In genomic region chr19:53808710-53809125, GRCh38 we compare ENCODE assay signal across 7 cellular contexts. TPM values are rescaled to one million over a fixed set of nuclear protein-coding genes. Genes with fewer than 3 reads are reported as not detected.
A peak's percentile ranks its signal among the peaks of the same experiment; 100 is the strongest.
DNase-seq lines count a peak whose midpoint lies in the region; FAIRE-seq and TF ChIP-seq lines count a peak whose summit lies in the region.

No MANE protein-coding gene starts in this region.

- 29% methylated on average over 5 of the region's 5 CpGs for WGBS in esophagus muscularis mucosa

- H3K36me3 ChIP-seq in endothelial cell of umbilical vein (ENCODE audit: control insufficient read depth in 2 of 2, extremely low read depth in 1 of 2, insufficient read depth in 2 of 2, low read length in 2 of 2): no peaks in the 10 kb centered on the region
- no peaks in the 10 kb centered on the region for H3K36me3 ChIP-seq in esophagus muscularis mucosa

- dilution Hi-C loops in endothelial cell of umbilical vein (cut with MboI; ENCODE audit: extremely low pct_ligation_motif_present, low sequenced_read_pairs): no loop called here

- TF ChIP-seq EP300 in esophagus muscularis mucosa (IDR thresholded peaks at IDR 0.05): no peak

- POLR2A ChIA-PET in endothelial cell of umbilical vein (lab: Charles Lee): no interaction called here

- H3K4me2 ChIP-seq in endothelial cell of umbilical vein (ENCODE audit: insufficient read depth, low read length): no peak overlapping the region

- intact Hi-C loops in endothelial cell of umbilical vein (cut with micrococcal nuclease) (loop anchor here (1.0 to 2.0 kb wide), 6 partner anchors 34 to 423 kb away; partner anchors contain the start of gene MYADM), esophagus muscularis mucosa (cut with DNase I) (no loop called here)

- no peak overlapping the region for H3K4me3 ChIP-seq in endothelial cell of umbilical vein (replicated peaks in 1 of 3; ENCODE audit: insufficient read depth in 1 of 3, low read depth in 1 of 3, low read length in 3 of 3)
- H3K4me3 ChIP-seq in retinal pigment epithelial cell (ENCODE audit: low read length): no peak overlapping the region
- no peak overlapping the region for H3K4me3 ChIP-seq in esophagus muscularis mucosa

- CTCF ChIA-PET in endothelial cell of umbilical vein (lab: Charles Lee): interaction anchor here (0.6 to 5.7 kb wide), 32 partner anchors 9 to 466 kb away, joined by 3 to 210 read pairs (median 5); partner anchors contain the start of genes CNOT3, OSCAR, PRKCG and TFPT

- no peak overlapping the region for H3K9ac ChIP-seq in endothelial cell of umbilical vein (replicated peaks; ENCODE audit: extremely low read depth, insufficient read depth, low read length)

- no peaks in the 10 kb centered on the region for H3K79me2 ChIP-seq in endothelial cell of umbilical vein (ENCODE audit: control insufficient read depth, insufficient read depth, low read length)

- no peaks in the 10 kb centered on the region for H4K20me1 ChIP-seq in endothelial cell of umbilical vein (replicated peaks; ENCODE audit: control insufficient read depth, extremely low read depth, insufficient read depth, low read length)

- H2AFZ ChIP-seq in endothelial cell of umbilical vein (ENCODE audit: low read depth, low read length): no peak overlapping the region

- peak; percentile 51 to 59 for TF ChIP-seq CTCF in endothelial cell of umbilical vein (IDR thresholded peaks at IDR 0.05; ENCODE audit: extremely low read depth in 1 of 2, insufficient read depth in 1 of 2, low read depth in 1 of 2, low read length in 2 of 2)
- peak; percentile 66 for TF ChIP-seq CTCF in retinal pigment epithelial cell (conservative IDR thresholded peaks at IDR 0.05; ENCODE audit: low read depth, low read length)
- peak in 1 of 3 experiments; percentile 37 for TF ChIP-seq CTCF in esophagus muscularis mucosa (IDR thresholded peaks at IDR 0.05)

- FAIRE-seq in H54 (lab: Jason Lieb, UNC) (no peak), endothelial cell of umbilical vein (lab: Jason Lieb, UNC) (peak; percentile 88)

- no peak for TF ChIP-seq POLR2A in H54 (IDR thresholded peaks at IDR 0.05; ENCODE audit: low read depth, low read length)
- TF ChIP-seq POLR2A in endothelial cell of umbilical vein (IDR thresholded peaks at IDR 0.05; ENCODE audit: low read depth, low read length): no peak
- TF ChIP-seq POLR2A in esophagus muscularis mucosa (IDR thresholded peaks at IDR 0.05; ENCODE audit: low read depth): no peak

- H3K27me3 ChIP-seq in endothelial cell of umbilical vein (ENCODE audit: control insufficient read depth in 2 of 2, insufficient read depth in 2 of 2, low read length in 2 of 2): no peaks in the 10 kb centered on the region
- H3K27me3 ChIP-seq in esophagus muscularis mucosa: peaks cover 0 to 3% (median 0%) of the 10 kb centered on the region in 4 donors

- no peaks in the 10 kb centered on the region for H3K9me1 ChIP-seq in endothelial cell of umbilical vein (replicated peaks; ENCODE audit: control insufficient read depth, extremely low read depth, insufficient read depth, low read length)

- H3K4me1 ChIP-seq in endothelial cell of umbilical vein (ENCODE audit: control insufficient read depth, extremely low read depth, insufficient read depth, low read length) (peaks cover 10% of the 10 kb centered on the region), esophagus muscularis mucosa (no peaks in the 10 kb centered on the region)

- no TSS peak for BruUV-seq in endothelial cell of umbilical vein (replicated peaks; lab: Mats Ljungman, UMichigan)

- no peaks in the 10 kb centered on the region for H3K9me3 ChIP-seq in endothelial cell of umbilical vein (replicated peaks; ENCODE audit: control insufficient read depth, insufficient read depth, low read length)
- no peaks in the 10 kb centered on the region for H3K9me3 ChIP-seq in esophagus muscularis mucosa

- no peak overlapping the region for H3K27ac ChIP-seq in endothelial cell of umbilical vein (ENCODE audit: insufficient read depth, low read depth, low read length)
- no peak overlapping the region for H3K27ac ChIP-seq in esophagus muscularis mucosa (replicated peaks in 1 of 4)

- DNase-seq in H54 (ENCODE audit: insufficient read length, low spot score) (peak; percentile 44), NOMO-1 (lab: John Stamatoyannopoulos, UW; ENCODE audit: unreplicated experiment in 2 of 2) (peak; percentile 24 to 62), endothelial cell of umbilical vein (ENCODE audit: low read depth, low spot score) (peak; percentile 47), retinal pigment epithelial cell (ENCODE audit: low read depth) (no peak), esophagus muscularis mucosa (ENCODE audit: extremely low spot score) (no peak), amniotic stem cell (lab: John Stamatoyannopoulos, UW) (no peak), T-helper 9 cell (no peak)

TF ChIP-seq in endothelial cell of umbilical vein, 7 proteins besides CTCF, POLR2A, EP300 and RAD21:
- TF ChIP-seq MYC (IDR thresholded peaks at IDR 0.05; ENCODE audit: low read depth, low read length) (no peak), FOS (IDR thresholded peaks at IDR 0.05; ENCODE audit: borderline replicate concordance, insufficient read depth, low read length) (no peak), JUN (IDR thresholded peaks at IDR 0.05; ENCODE audit: borderline replicate concordance, insufficient read depth, insufficient read length, low read depth) (no peak), POLR2AphosphoS5 (IDR thresholded peaks at IDR 0.05; ENCODE audit: insufficient read depth, low read depth, low read length) (no peak), EZH2 (IDR thresholded peaks at IDR 0.05; ENCODE audit: borderline replicate concordance, low read depth, low read length, severe bottlenecking) (no peak), GATA2 (IDR thresholded peaks at IDR 0.05; ENCODE audit: insufficient read depth, insufficient read length, low read depth, low read length) (no peak), MAX (IDR thresholded peaks at IDR 0.05; ENCODE audit: insufficient read depth, insufficient read length) (no peak)
TF ChIP-seq in endothelial cell of umbilical vein: peak in this region for 0.

RNA-seq across cellular contexts. Expression of gene NLRP12, which starts 15.4 kb away (rescaled TPM):
- total RNA-seq in endothelial cell of umbilical vein (0.58 and 0.73 TPM in 2 replicates), esophagus muscularis mucosa (1 to 10 TPM in 1 of 4 donors, under 1 TPM in 3; under 0.01 to 1.8 (median 0.30) TPM)
- polyA plus RNA-seq in endothelial cell of umbilical vein: 0.27 and 0.46 TPM in 2 replicates
- polyA plus RNA-seq in endothelial cell of umbilical vein (2011; cell fraction: cytosol; rRNA removed): 0.23 and 0.36 TPM in 2 replicates
- polyA plus RNA-seq in endothelial cell of umbilical vein (2011; cell fraction: nucleus; rRNA removed): 0.05 and 0.15 TPM in 2 replicates
- 0.16 and 0.21 TPM in 2 replicates for polyA plus RNA-seq in endothelial cell of umbilical vein (2012)
- 0.24 and 0.55 TPM in 2 replicates for polyA minus RNA-seq in endothelial cell of umbilical vein
- polyA minus RNA-seq in endothelial cell of umbilical vein (2011; cell fraction: cytosol; rRNA and poly(A)+ RNA removed): not detected
- polyA minus RNA-seq in endothelial cell of umbilical vein (2011; cell fraction: nucleus; rRNA and poly(A)+ RNA removed): 0.29 and 0.38 TPM in 2 replicates

RNA-seq across cellular contexts. Expression of gene MYADM, which starts 59.0 kb away (rescaled TPM):
- total RNA-seq in endothelial cell of umbilical vein (128 and 133 TPM in 2 replicates), esophagus muscularis mucosa (100 to 1,000 TPM; 130 to 353 (median 204) TPM)
- polyA plus RNA-seq in endothelial cell of umbilical vein: 100 and 122 TPM in 2 replicates
- 35.1 and 49.3 TPM in 2 replicates for polyA plus RNA-seq in endothelial cell of umbilical vein (2011; cell fraction: cytosol; rRNA removed)
- polyA plus RNA-seq in endothelial cell of umbilical vein (2011; cell fraction: nucleus; rRNA removed): 26.7 and 54.2 TPM in 2 replicates
- 66.5 and 108 TPM in 2 replicates for polyA plus RNA-seq in endothelial cell of umbilical vein (2012)
- polyA minus RNA-seq in endothelial cell of umbilical vein: 40.0 and 44.3 TPM in 2 replicates
- 8.2 TPM for polyA minus RNA-seq in endothelial cell of umbilical vein (2011; cell fraction: cytosol; rRNA and poly(A)+ RNA removed)
- 22.8 and 50.6 TPM in 2 replicates for polyA minus RNA-seq in endothelial cell of umbilical vein (2011; cell fraction: nucleus; rRNA and poly(A)+ RNA removed)

Comparison
In these comparisons a context has a peak if more than half of its experiments do, and no peak if none do; other contexts are left out.
1. DNase-seq: peak in H54 (single experiment), NOMO-1 (2 of 2) and endothelial cell of umbilical vein (single experiment); none in retinal pigment epithelial cell (single experiment), esophagus muscularis mucosa (single experiment), amniotic stem cell (single experiment) and T-helper 9 cell (single experiment).